In the genomic region with DNA sequence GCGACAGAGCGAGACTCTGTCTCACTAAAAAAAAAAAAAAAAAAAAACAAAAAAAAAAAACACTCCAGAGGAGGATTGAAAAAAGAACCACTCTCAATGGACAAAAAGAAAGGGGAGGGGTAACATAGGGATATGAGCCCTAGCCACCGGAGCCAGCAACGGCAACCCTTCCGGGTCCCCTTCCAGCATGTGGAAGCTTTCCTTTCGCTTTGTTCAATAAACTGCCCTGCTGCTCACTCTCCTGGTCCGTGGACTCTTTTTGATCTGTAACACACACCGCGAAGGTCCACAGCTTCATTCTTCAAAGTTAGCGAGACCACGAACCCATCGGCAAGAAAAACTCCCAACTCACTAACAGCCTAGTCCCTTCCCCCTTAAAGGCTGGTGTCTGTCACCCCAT, we compare ENCODE assay signal across 10 cellular contexts. TPM values are rescaled to one million over a fixed set of nuclear protein-coding genes. Genes with fewer than 3 reads are reported as not detected.
DNase-seq lines count a peak whose midpoint lies in the region; TF ChIP-seq lines count a peak whose summit lies in the region.
"Had no signal": no experiment of that assay in that cellular context is flagged by ENCODE, and none has a peak within 500 bp of the region (broad histone marks: within the 10 kb centered on the region; RNA-seq: fewer than 3 reads in every experiment).

No MANE protein-coding gene starts in this region.

- POLR2A ChIA-PET in CD8-positive, alpha-beta memory T cell (lab: Charles Lee), result interaction anchor here (2.9 kb wide), 1 partner anchor 16 kb away, joined by 39 read pairs; a partner anchor contains a TSS

- no peaks in the 10 kb centered on the region for H3K9me3 ChIP-seq in CD8-positive, alpha-beta memory T cell (ENCODE audit: low read length)
- no peaks in the 10 kb centered on the region for H3K9me3 ChIP-seq in osteoblast (ENCODE audit: low read depth, low read length)

- peaks cover 0 to 20% (median 0%) of the 10 kb centered on the region in 3 donors for H3K36me3 Mint-ChIP-seq in CD8-positive, alpha-beta memory T cell
- peaks cover 3% of the 10 kb centered on the region for H3K36me3 Mint-ChIP-seq in brain

- H3K27ac Mint-ChIP-seq in CD8-positive, alpha-beta memory T cell, result peak overlapping the region in 7 of 8 donors; percentile 29 to 96 (median 91)
- peak overlapping the region in 2 of 5 experiments; percentile 90 to 97 for H3K27ac Mint-ChIP-seq in brain

- peak overlapping the region; percentile 89; the same call in 1 of the 2 replicates for H3K9ac ChIP-seq in KMS-11

- H3K4me3 Mint-ChIP-seq in CD8-positive, alpha-beta memory T cell, result peak overlapping the region in 5 of 7 donors; percentile 35 to 97 (median 88)
- H3K4me3 Mint-ChIP-seq in brain, result peak overlapping the region; percentile 48 to 94 (median 86)

- H4K20me1 ChIP-seq in KMS-11 (ENCODE audit: insufficient read depth), result no peaks in the 10 kb centered on the region
- H4K20me1 ChIP-seq in osteoblast (ENCODE audit: insufficient read depth, low read length), result peaks cover 3% of the 10 kb centered on the region

- H3K27ac ChIP-seq in CD8-positive, alpha-beta memory T cell (ENCODE audit: low read depth, low read length), result peak overlapping the region; percentile 87
- H3K27ac ChIP-seq in KMS-11, result no peak overlapping the region
- no peak overlapping the region for H3K27ac ChIP-seq in osteoblast (ENCODE audit: low read depth, low read length)

- no peak for DNase-seq in CD8-positive, alpha-beta memory T cell
- DNase-seq in osteoblast (ENCODE audit: insufficient read length, low spot score, missing footprints) (no peak), anterior cingulate cortex (lab: John Stamatoyannopoulos, UW) (no peak), LoVo (ENCODE audit: low spot score) (no peak), NCI-H1436 (lab: John Stamatoyannopoulos, UW) (no peak)
- no peak for DNase-seq in stimulated activated CD8-positive, alpha-beta memory T cell treated with anti-CD3 and anti-CD28 coated beads, Interleukin-4, amount 100 ng/mL, for 48 hours
- DNase-seq: effector CD4-positive, alpha-beta T cell; SIG-M5 had no signal

- no peaks in the 10 kb centered on the region for H3K9me3 Mint-ChIP-seq in CD8-positive, alpha-beta memory T cell
- no peaks in the 10 kb centered on the region for H3K9me3 Mint-ChIP-seq in brain

- no peaks in the 10 kb centered on the region for H3K27me3 ChIP-seq in CD8-positive, alpha-beta memory T cell (ENCODE audit: insufficient read depth, low read length, poor library complexity, severe bottlenecking)
- H3K27me3 ChIP-seq in KMS-11 (ENCODE audit: insufficient read depth, low read depth), result no peaks in the 10 kb centered on the region
- H3K27me3 ChIP-seq in osteoblast (ENCODE audit: insufficient read depth, low read length), result no peaks in the 10 kb centered on the region

- CTCF ChIA-PET in CD8-positive, alpha-beta memory T cell (lab: Charles Lee), result interaction anchor here (0.9 to 3.7 kb wide), 17 partner anchors 9 to 260 kb away, joined by 3 to 41 read pairs (median 7); a partner anchor contains a TSS

- TF ChIP-seq CTCF in KMS-11 (conservative IDR thresholded peaks at IDR 0.05; ENCODE audit: low read depth, low read length) (no peak), brain (conservative IDR thresholded peaks at IDR 0.05) (no peak), osteoblast (IDR thresholded peaks at IDR 0.05; ENCODE audit: extremely low read depth, low read depth, low read length) (no peak)

- H3K4me1 Mint-ChIP-seq in CD8-positive, alpha-beta memory T cell, result peaks cover 26 to 41% (median 33%) of the 10 kb centered on the region in 3 donors
- H3K4me1 Mint-ChIP-seq in brain, result peaks cover 32% of the 10 kb centered on the region

- peaks cover 30% of the 10 kb centered on the region for H3K4me1 ChIP-seq in CD8-positive, alpha-beta memory T cell (ENCODE audit: insufficient read depth, low read length)
- H3K4me1 ChIP-seq in KMS-11 (ENCODE audit: low read depth, poor library complexity, severe bottlenecking) (peaks cover 14% of the 10 kb centered on the region), osteoblast (ENCODE audit: insufficient read depth, low read length) (peaks cover 16% of the 10 kb centered on the region)

- H3K79me2 ChIP-seq in KMS-11 (ENCODE audit: insufficient read depth, low read depth) (peaks cover 10% of the 10 kb centered on the region), osteoblast (ENCODE audit: insufficient read depth, low read length) (no peaks in the 10 kb centered on the region)

- H3K4me2 ChIP-seq in KMS-11 (peak overlapping the region; percentile 62; the same call in 1 of the 2 replicates), osteoblast (ENCODE audit: insufficient read depth, low read length) (peak overlapping the region; percentile 98)

- peak overlapping the region; percentile 83 for H3K4me3 ChIP-seq in CD8-positive, alpha-beta memory T cell (ENCODE audit: low read length)
- H3K4me3 ChIP-seq in KMS-11 (IDR thresholded peaks at IDR 0.05; ENCODE audit: insufficient read depth, low read depth, low read length) (no peak overlapping the region), osteoblast (ENCODE audit: insufficient read depth, low read length) (no peak overlapping the region)

- peaks cover 0 to 3% of the 10 kb centered on the region in 2 donors for H3K27me3 Mint-ChIP-seq in CD8-positive, alpha-beta memory T cell
- peaks cover 23% of the 10 kb centered on the region for H3K27me3 Mint-ChIP-seq in brain

- peaks cover 6% of the 10 kb centered on the region for H3K36me3 ChIP-seq in CD8-positive, alpha-beta memory T cell (ENCODE audit: insufficient read depth, low read length)
- H3K36me3 ChIP-seq in KMS-11 (ENCODE audit: insufficient read depth) (no peaks in the 10 kb centered on the region), osteoblast (ENCODE audit: insufficient read depth, low read length) (peaks cover 3% of the 10 kb centered on the region)

- H2AFZ ChIP-seq in KMS-11 (ENCODE audit: low read depth) (no peak overlapping the region), osteoblast (ENCODE audit: low read length) (no peak overlapping the region)

RNA-seq across cellular contexts. Expression of a gene that starts 1.0 kb away (rescaled TPM):
- total RNA-seq in CD8-positive, alpha-beta memory T cell, result 100 to 1,000 TPM; 107 to 110 TPM
- polyA plus RNA-seq in CD8-positive, alpha-beta memory T cell, result 169 TPM
- 32.9 TPM for polyA plus RNA-seq in brain (ENCODE audit: insufficient read depth, low read depth, low replicate concordance)
- total RNA-seq in osteoblast, result 27.7 and 29.7 TPM in 2 replicates

RNA-seq across cellular contexts. Expression of a gene that starts 15.9 kb away (rescaled TPM):
- 1,000 to 10,000 TPM; 1,684 to 1,700 TPM for total RNA-seq in CD8-positive, alpha-beta memory T cell
- polyA plus RNA-seq in CD8-positive, alpha-beta memory T cell, result 1,487 TPM
- 1,684 TPM for polyA plus RNA-seq in brain (ENCODE audit: insufficient read depth, low read depth, low replicate concordance)
- total RNA-seq in osteoblast, result 554 and 556 TPM in 2 replicates

RNA-seq across cellular contexts. Expression of a gene that starts 19.0 kb away (rescaled TPM):
- total RNA-seq in CD8-positive, alpha-beta memory T cell, result not detected
- not detected for polyA plus RNA-seq in CD8-positive, alpha-beta memory T cell
- 22.2 TPM for polyA plus RNA-seq in brain (ENCODE audit: insufficient read depth, low read depth, low replicate concordance)
- 6.9 and 15.9 TPM in 2 replicates for total RNA-seq in osteoblast

RNA-seq across cellular contexts. Expression of a gene that starts 25.1 kb away (rescaled TPM):
- total RNA-seq in CD8-positive, alpha-beta memory T cell, result not detected
- not detected for polyA plus RNA-seq in CD8-positive, alpha-beta memory T cell
- polyA plus RNA-seq in brain (ENCODE audit: insufficient read depth, low read depth, low replicate concordance), result 124 TPM
- total RNA-seq in osteoblast, result 0.36 and 2.1 TPM in 2 replicates

RNA-seq across cellular contexts. Expression of a gene that starts 29.9 kb away (rescaled TPM):
- total RNA-seq in CD8-positive, alpha-beta memory T cell, result 100 to 1,000 TPM; 127 to 128 TPM
- 84.4 TPM for polyA plus RNA-seq in CD8-positive, alpha-beta memory T cell
- 93.5 TPM for polyA plus RNA-seq in brain (ENCODE audit: insufficient read depth, low read depth, low replicate concordance)
- total RNA-seq in osteoblast, result 92.8 and 104 TPM in 2 replicates
